ENCODE assay signal across 8 cellular contexts in the genomic region with DNA sequence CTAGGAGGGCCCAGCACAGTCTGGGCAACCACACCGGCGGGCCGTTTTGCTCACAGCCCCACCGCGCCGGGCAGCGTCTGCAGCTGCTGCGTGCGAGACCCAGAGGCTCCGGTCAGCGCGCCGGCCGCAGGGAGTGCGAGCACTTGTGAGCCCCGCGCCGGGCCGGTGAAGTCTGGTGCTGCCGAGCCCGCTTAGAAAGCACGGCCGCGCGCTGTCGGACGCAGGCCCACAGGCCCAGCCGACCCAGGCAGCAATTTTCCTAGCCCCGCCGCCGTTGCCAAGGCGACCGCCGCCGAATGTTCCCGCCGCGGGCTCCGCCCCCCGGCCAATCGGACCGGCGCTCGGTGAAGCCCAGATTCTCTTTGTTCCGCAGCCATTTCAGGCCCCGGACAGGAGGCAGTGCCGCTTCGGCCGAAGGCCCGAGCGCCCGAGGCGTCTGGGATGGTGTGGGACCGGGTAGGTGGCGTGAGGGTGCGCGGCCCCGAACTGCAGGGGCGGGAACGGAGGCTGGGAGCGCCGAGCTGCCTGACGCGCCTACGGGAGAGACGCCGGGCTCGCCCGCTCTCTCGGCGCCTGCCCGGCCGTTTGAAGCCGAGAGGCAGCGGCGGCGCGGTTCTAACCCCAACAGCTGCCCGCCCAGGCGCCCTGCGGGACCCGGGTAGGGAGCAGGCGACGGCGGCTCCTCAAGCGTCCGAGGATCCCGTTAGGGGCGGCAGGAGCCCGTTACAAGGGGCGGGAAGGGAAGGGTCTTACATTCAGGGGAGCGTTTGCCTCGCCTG. TPM values are rescaled to one million over a fixed set of nuclear protein-coding genes. Genes with fewer than 3 reads are reported as not detected.
DNase-seq lines count a peak whose midpoint lies in the region; ATAC-seq and TF ChIP-seq lines count a peak whose summit lies in the region.

TSS of gene TNPO1 (plus strand) at position 365 of the 779 bp plus-strand sequence. CDS start at position 442, 77 bp downstream.

- H3K9me2 ChIP-seq in hepatocyte (replicated peaks; ENCODE audit: insufficient read depth): no peaks in the 10 kb centered on the region

- H3K36me3 ChIP-seq in hepatocyte (replicated peaks; ENCODE audit: insufficient read depth, low read depth): no peaks in the 10 kb centered on the region
- no peaks in the 10 kb centered on the region for H3K36me3 ChIP-seq in aorta (ENCODE audit: control insufficient read depth in 1 of 2, insufficient read depth in 2 of 2, low read length in 1 of 2)

- H3K27ac ChIP-seq in hepatocyte (peak within 1 kb of the TSS; percentile 99), aorta (ENCODE audit: low read depth in 1 of 2, low read length in 2 of 2) (peak within 1 kb of the TSS; percentile 78 to 94)

- peaks cover 17% of the 10 kb centered on the region for H3K4me1 ChIP-seq in hepatocyte (ENCODE audit: insufficient read depth)
- no peaks in the 10 kb centered on the region for H3K4me1 ChIP-seq in aorta (ENCODE audit: control insufficient read depth in 1 of 2, insufficient read depth in 2 of 2, low read length in 2 of 2)

- peak within 1 kb of the TSS; percentile 90 for H3K4me2 ChIP-seq in hepatocyte

- DNase-seq in NCI-H1694 treated with DMSO at 0.1 percent for 48 hours (lab: John Stamatoyannopoulos, UW): peak; percentile 71
- peak; percentile 85 for DNase-seq in T1000 (lab: John Stamatoyannopoulos, UW)
- peak; percentile 98 for DNase-seq in astrocyte of the hippocampus (ENCODE audit: low read depth, low spot score)
- peak; percentile 95 for DNase-seq in hepatocyte (ENCODE audit: low spot score)
- peak; percentile 78 for DNase-seq in renal cortical epithelial cell (ENCODE audit: low read depth)
- DNase-seq in aorta: peak; percentile 96 to 97

- under 1% methylated on average over 91 of the region's 93 CpGs for WGBS in hepatocyte (ENCODE audit: low lambda C conversion rate, missing lambda C conversion rate)
- 0% methylated on average over 82 to 93 of the region's 93 CpGs for WGBS in aorta, 2 donors

- H3K9me3 ChIP-seq in hepatocyte (ENCODE audit: low read depth) (no peaks in the 10 kb centered on the region), aorta (ENCODE audit: control insufficient read depth, low read length) (no peaks in the 10 kb centered on the region)

- peak within 1 kb of the TSS; percentile 98 for H2AFZ ChIP-seq in hepatocyte

- H3K27me3 ChIP-seq in hepatocyte: no peaks in the 10 kb centered on the region
- H3K27me3 ChIP-seq in aorta (ENCODE audit: control insufficient read depth in 1 of 2, insufficient read depth in 2 of 2, low read length in 1 of 2): no peaks in the 10 kb centered on the region

- H4K20me1 ChIP-seq in hepatocyte (ENCODE audit: insufficient read depth, poor library complexity, severe bottlenecking): peaks cover 11% of the 10 kb centered on the region

- no peak for TF ChIP-seq CTCF in hepatocyte (IDR thresholded peaks at IDR 0.05; ENCODE audit: poor library complexity)

- intact Hi-C loops in aorta (cut with DNase I): loop anchor here (5.0 to 10.0 kb wide), 4 partner anchors 36 to 204 kb away; no protein-coding TSS in a partner anchor

- ATAC-seq in GM18499 (IDR thresholded peaks at IDR 0.05; ENCODE audit: insufficient read depth, unreplicated experiment): peak; percentile 55
- peak; percentile 73 for ATAC-seq in HG02870 (IDR thresholded peaks at IDR 0.05; ENCODE audit: unreplicated experiment)
- peak; percentile 98 for ATAC-seq in aorta (ENCODE audit: low FRiP score)

- peaks cover 44% of the 10 kb centered on the region for H3K79me2 ChIP-seq in hepatocyte

- peak within 1 kb of the TSS; percentile 78 for H3K4me3 ChIP-seq in hepatocyte
- H3K4me3 ChIP-seq in aorta (ENCODE audit: low read length in 2 of 2): peak within 1 kb of the TSS; percentile 53 to 64

RNA-seq across cellular contexts. Expression of gene TNPO1, which starts in this region (rescaled TPM):
- 128 and 143 TPM in 2 replicates for total RNA-seq in hepatocyte
- 39.4 and 53.5 TPM in 2 replicates for polyA plus RNA-seq in hepatocyte
- 176 and 258 TPM in 2 replicates for total RNA-seq in renal cortical epithelial cell
- 100 to 1,000 TPM in 1 of 2 donors, 10 to 100 TPM in 1; 92.9 to 113 TPM for total RNA-seq in aorta
- polyA plus RNA-seq in aorta: 10 to 100 TPM; 11.2 to 13.4 TPM

Comparison
In these comparisons a context has a peak if more than half of its experiments do, and no peak if none do; other contexts are left out.
1. Peak in every context shown above with its lines: DNase-seq, ATAC-seq, H3K4me3 ChIP-seq and H3K27ac ChIP-seq.